ENCODE assay signal across 8 cellular contexts in the genomic region with DNA sequence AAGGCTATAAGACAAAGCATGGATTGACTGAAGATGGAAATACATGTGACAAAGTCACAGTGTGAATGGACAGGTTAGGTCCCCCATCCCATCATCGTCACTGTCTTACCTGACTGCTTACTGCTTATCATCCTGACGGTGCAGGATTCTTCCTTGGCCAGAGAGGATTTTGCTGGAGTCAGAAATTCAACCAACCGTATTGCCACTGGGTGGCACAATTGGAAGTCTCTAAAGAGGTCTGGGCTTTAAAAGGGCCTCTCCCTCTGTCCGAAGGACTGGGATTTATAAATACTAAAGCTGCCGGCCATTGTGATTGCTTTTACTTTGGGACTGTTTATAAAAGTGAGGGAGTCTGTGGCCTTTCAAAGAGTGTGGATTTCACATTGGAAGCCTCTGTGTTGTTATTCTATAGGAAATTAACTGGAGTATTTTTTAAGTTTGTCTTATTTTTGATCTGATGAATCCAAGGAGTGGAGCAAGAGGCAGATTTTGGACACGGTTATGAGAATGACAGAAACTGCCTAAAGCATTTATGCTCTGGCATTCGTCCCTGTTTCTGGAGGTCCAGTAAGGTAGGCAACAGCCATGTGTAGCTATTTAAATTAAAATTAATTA.
DNase-seq lines count a peak whose midpoint lies in the region; ATAC-seq, FAIRE-seq and TF ChIP-seq lines count a peak whose summit lies in the region.

No MANE protein-coding gene starts in this region.

- no peak overlapping the region for H2BK12ac ChIP-seq in H1 (ENCODE audit: low read depth, low read length)

- no peak overlapping the region for H3K56ac ChIP-seq in H1 (replicated peaks; ENCODE audit: insufficient read length, low read depth, low read length)

- H3K27me3 Mint-ChIP-seq in HFFc6 (ENCODE audit: insufficient read depth) = no peaks in the 10 kb centered on the region; the same call in 1 of the 2 replicates

- no peaks in the 10 kb centered on the region for H3K23me2 ChIP-seq in H1 (ENCODE audit: low read depth, low read length)

- 20% methylated on average over 7 of the region's 7 CpGs for WGBS in A549 (ENCODE audit: missing lambda C conversion rate)
- WGBS in H1 (ENCODE audit: extremely low coverage in 1 of 2, insufficient coverage in 1 of 2, insufficient read length in 1 of 2, insufficient replicate concordance in 2 of 2, low coverage in 1 of 2, low lambda C conversion rate in 2 of 2, missing lambda C conversion rate in 1 of 2), 2 experiments = 44% methylated on average over 7 of the region's 7 CpGs; no CpG with 5 or more reads in 1 of the 2 experiments

- H3K36me3 Mint-ChIP-seq in HFFc6 (ENCODE audit: low read depth) = no peaks in the 10 kb centered on the region

- POLR2A ChIA-PET in A549 (lab: Yijun Ruan, JAX) (no interaction called here), H1 (lab: Charles Lee; ENCODE audit: partially characterized antibody) (no interaction called here)

- no peaks in the 10 kb centered on the region for H4K20me1 ChIP-seq in OCI-LY1 (ENCODE audit: insufficient read depth, low read length)
- no peaks in the 10 kb centered on the region for H4K20me1 ChIP-seq in H1 (replicated peaks in 1 of 2; ENCODE audit: control insufficient read depth in 1 of 2, insufficient read depth in 2 of 2, low read length in 2 of 2)

- peak; percentile 52 to 84 for DNase-seq in A549 (ENCODE audit: low read depth in 1 of 2, low spot score in 1 of 2)
- DNase-seq in HFFc6 = peak; percentile 49
- peak; percentile 29 to 59 for DNase-seq in H1 (ENCODE audit: low read depth in 1 of 2, low spot score in 2 of 2)
- peak; percentile 73 for DNase-seq in midbrain (lab: John Stamatoyannopoulos, UW)

- TF ChIP-seq CTCF in A549 (IDR thresholded peaks at IDR 0.05) (peak; percentile 69), HFFc6 (IDR thresholded peaks at IDR 0.05) (peak; percentile 70; the same call in 1 of the 2 replicates), OCI-LY1 (IDR thresholded peaks at IDR 0.05; ENCODE audit: low read length) (peak; percentile 39; the same call in 1 of the 2 replicates), H1 (IDR thresholded peaks at IDR 0.05; ENCODE audit: control extremely low read depth in 1 of 3, insufficient read depth in 1 of 3, low read depth in 1 of 3, low read length in 3 of 3) (peak; percentile 16 to 82 (median 72))

- TF ChIP-seq EP300 in A549 (IDR thresholded peaks at IDR 0.05) (no peak), H1 (IDR thresholded peaks at IDR 0.05; ENCODE audit: borderline replicate concordance in 1 of 2, low read depth in 2 of 2, low read length in 2 of 2) (no peak)

- no peaks in the 10 kb centered on the region for H3F3A ChIP-seq in OCI-LY1 (ENCODE audit: insufficient read depth, low read length)

- H3K79me2 ChIP-seq in OCI-LY1 (ENCODE audit: insufficient read depth, low read length) (no peaks in the 10 kb centered on the region), H1 (ENCODE audit: control insufficient read depth in 1 of 2, insufficient read depth in 2 of 2, low read length in 2 of 2) (no peaks in the 10 kb centered on the region)

- no peak overlapping the region for H4K91ac ChIP-seq in H1 (replicated peaks; ENCODE audit: insufficient read length, low read length)

- no peak overlapping the region for H2BK15ac ChIP-seq in H1 (ENCODE audit: low read length)

- H3K27ac ChIP-seq in A549 = peak overlapping the region in 1 of 2 experiments; percentile 32; a peak in 2 of 6 replicates
- no peak overlapping the region for H3K27ac ChIP-seq in OCI-LY1 (ENCODE audit: low read depth, low read length, poor library complexity, severe bottlenecking)
- no peak overlapping the region for H3K27ac ChIP-seq in H1 (ENCODE audit: low read depth, low read length)

- no peak overlapping the region for H3K4ac ChIP-seq in H1 (replicated peaks; ENCODE audit: insufficient read length, low read depth, low read length)

- H3K23ac ChIP-seq in H1 (ENCODE audit: insufficient read length) = no peak overlapping the region

- no peak for TF ChIP-seq POLR2A in A549 (IDR thresholded peaks at IDR 0.05; ENCODE audit: low read length)
- no peak for TF ChIP-seq POLR2A in H1 (IDR thresholded peaks at IDR 0.05; ENCODE audit: control extremely low read depth in 1 of 2, low read depth in 2 of 2, low read length in 2 of 2)

- TF ChIP-seq RAD21 in A549 (conservative IDR thresholded peaks at IDR 0.05 in 1 of 2, IDR thresholded peaks at IDR 0.05 in 1 of 2) (peak; percentile 78 to 82), H1 (IDR thresholded peaks at IDR 0.05 in 1 of 2, conservative IDR thresholded peaks at IDR 0.05 in 1 of 2; ENCODE audit: low read depth in 2 of 2, low read length in 2 of 2) (peak; percentile 82 to 90)

- peak; percentile 98 to 99 for ATAC-seq in A549
- no peak for ATAC-seq in HG02623 (IDR thresholded peaks at IDR 0.05; ENCODE audit: unreplicated experiment)
- ATAC-seq in HG03520 (IDR thresholded peaks at IDR 0.05; ENCODE audit: unreplicated experiment) = no peak
- no peak for ATAC-seq in HG02798 (IDR thresholded peaks at IDR 0.05; ENCODE audit: poor library complexity, unreplicated experiment)

- H3K36me3 ChIP-seq in OCI-LY1 (ENCODE audit: insufficient read depth, low read length) (no peaks in the 10 kb centered on the region), H1 (ENCODE audit: control insufficient read depth in 2 of 4, insufficient read depth in 4 of 4, low read length in 3 of 4) (no peaks in the 10 kb centered on the region)

- no peak overlapping the region for H4K8ac ChIP-seq in H1 (ENCODE audit: extremely low read depth, insufficient read depth, low read length)

- no peaks in the 10 kb centered on the region for H3K9me3 ChIP-seq in A549
- H3K9me3 ChIP-seq in OCI-LY1 (ENCODE audit: low read length) = no peaks in the 10 kb centered on the region
- H3K9me3 ChIP-seq in H1 (ENCODE audit: insufficient read depth in 2 of 2, low read depth in 1 of 2, low read length in 1 of 2) = no peaks in the 10 kb centered on the region

- H3K9me2 ChIP-seq in OCI-LY1 (ENCODE audit: low read depth, low read length) = no peaks in the 10 kb centered on the region

- no peak overlapping the region for H2AK5ac ChIP-seq in H1 (ENCODE audit: low read depth, low read length)

- H2AFZ ChIP-seq in OCI-LY1 (ENCODE audit: low read length) (no peak overlapping the region), H1 (ENCODE audit: low read length) (no peak overlapping the region)

- H3K9ac ChIP-seq in OCI-LY1 (ENCODE audit: low read length) (no peak overlapping the region), H1 (replicated peaks in 1 of 4; ENCODE audit: extremely low read depth in 1 of 4, low read depth in 3 of 4, low read length in 3 of 4) (no peak overlapping the region)

- H3K4me3 Mint-ChIP-seq in HFFc6 = no peak overlapping the region

- no peak overlapping the region for H3K18ac ChIP-seq in H1 (ENCODE audit: extremely low read depth, low read length)

- no peaks in the 10 kb centered on the region for H3K4me1 Mint-ChIP-seq in HFFc6 (ENCODE audit: low read depth)

- H2BK120ac ChIP-seq in H1 (replicated peaks; ENCODE audit: low read depth, low read length) = no peak overlapping the region

- CTCF ChIA-PET in A549 (lab: Yijun Ruan, JAX) = interaction anchor here (0.6 to 2.5 kb wide), 29 partner anchors 10 to 585 kb away, joined by 3 to 15 read pairs (median 3); no protein-coding TSS in a partner anchor
- CTCF ChIA-PET in H1 (lab: Charles Lee; ENCODE audit: partially characterized antibody) = interaction anchor here (0.7 to 4.0 kb wide), 16 partner anchors 10 to 277 kb away, joined by 3 to 24 read pairs (median 4); no protein-coding TSS in a partner anchor

- no peak overlapping the region for H3K27ac Mint-ChIP-seq in HFFc6

- H3K4me1 ChIP-seq in A549 = peaks cover 8% of the 10 kb centered on the region; the same call in 1 of the 3 replicates
- peaks cover 3% of the 10 kb centered on the region for H3K4me1 ChIP-seq in OCI-LY1 (ENCODE audit: insufficient read depth, low read length, severe bottlenecking)
- H3K4me1 ChIP-seq in H1 (replicated peaks in 1 of 4; ENCODE audit: control insufficient read depth in 3 of 4, insufficient read depth in 4 of 4, low read length in 3 of 4) = peaks cover 0 to 2% (median 1%) of the 10 kb centered on the region in 4 experiments; a peak in 2 of 7 replicates

- H3K79me1 ChIP-seq in H1 (ENCODE audit: low read depth, low read length) = no peaks in the 10 kb centered on the region

- no peak overlapping the region for H2BK20ac ChIP-seq in H1 (ENCODE audit: low read length)

- H4K5ac ChIP-seq in H1 (ENCODE audit: insufficient read length, low read depth, low read length) = no peak overlapping the region

- H3K9me3 Mint-ChIP-seq in HFFc6 = no peaks in the 10 kb centered on the region

- H2BK5ac ChIP-seq in H1 (ENCODE audit: low read depth, low read length) = no peak overlapping the region

- no peak overlapping the region for H3K14ac ChIP-seq in H1 (ENCODE audit: insufficient read length)

- 0 out of 2 replicates have a peak, but pooled peaks cover 5% of the 10 kb centered on the region for H3K27me3 ChIP-seq in OCI-LY1 (ENCODE audit: insufficient read depth, low read length)
- no peaks in the 10 kb centered on the region for H3K27me3 ChIP-seq in H1 (replicated peaks in 1 of 4; ENCODE audit: control insufficient read depth in 3 of 4, extremely low read depth in 1 of 4, insufficient read depth in 3 of 4, low read length in 3 of 4)

- H3K4me2 ChIP-seq in A549 = peak overlapping the region; percentile 26; the same call in 1 of the 3 replicates
- no peak overlapping the region for H3K4me2 ChIP-seq in OCI-LY1 (ENCODE audit: low read length)
- no peak overlapping the region for H3K4me2 ChIP-seq in H1 (ENCODE audit: insufficient read depth in 1 of 2, low read depth in 2 of 2, low read length in 2 of 2)

- FAIRE-seq in A549 (lab: Jason Lieb, UNC) (peak; percentile 7), H1 (lab: Jason Lieb, UNC) (peak; percentile 97)

- no peak overlapping the region for H3K4me3 ChIP-seq in A549
- H3K4me3 ChIP-seq in OCI-LY1 (ENCODE audit: low read depth, low read length, poor library complexity, severe bottlenecking) = no peak overlapping the region
- H3K4me3 ChIP-seq in H1 (ENCODE audit: extremely low read depth in 1 of 4, insufficient read depth in 2 of 4, low read depth in 3 of 4, low read length in 4 of 4) = no peak overlapping the region

TF ChIP-seq in A549, 52 proteins besides CTCF, POLR2A, EP300 and RAD21:
- TF ChIP-seq SMC3 (IDR thresholded peaks at IDR 0.05) = peak; percentile 72
- peak; percentile 72 for TF ChIP-seq MAFK (IDR thresholded peaks at IDR 0.05; ENCODE audit: partially characterized antibody)
- no peak for TF ChIP-seq CEBPB (IDR thresholded peaks at IDR 0.05)
- TF ChIP-seq NFE2L2 (conservative IDR thresholded peaks at IDR 0.05; ENCODE audit: low read length) = peak; percentile 75

TF ChIP-seq in H1, 55 proteins besides CTCF, POLR2A, EP300 and RAD21:
- TF ChIP-seq TAF7 (optimal IDR thresholded peaks at IDR 0.05; ENCODE audit: borderline replicate concordance, low read depth, low read length) (no peak), MAFK (IDR thresholded peaks at IDR 0.05; ENCODE audit: low read depth, low read length) (peak; percentile 60)

Comparison
In these comparisons a context has a peak if more than half of its experiments do, and no peak if none do; other contexts are left out.
1. ATAC-seq: peak in A549 (2 of 2); none in HG02623 (single experiment), HG03520 (single experiment) and HG02798 (single experiment).
2. Peak in every context shown above with its lines, with median percentiles within 50 percentile points of each other: DNase-seq and CTCF ChIP-seq.